In the genomic region with DNA sequence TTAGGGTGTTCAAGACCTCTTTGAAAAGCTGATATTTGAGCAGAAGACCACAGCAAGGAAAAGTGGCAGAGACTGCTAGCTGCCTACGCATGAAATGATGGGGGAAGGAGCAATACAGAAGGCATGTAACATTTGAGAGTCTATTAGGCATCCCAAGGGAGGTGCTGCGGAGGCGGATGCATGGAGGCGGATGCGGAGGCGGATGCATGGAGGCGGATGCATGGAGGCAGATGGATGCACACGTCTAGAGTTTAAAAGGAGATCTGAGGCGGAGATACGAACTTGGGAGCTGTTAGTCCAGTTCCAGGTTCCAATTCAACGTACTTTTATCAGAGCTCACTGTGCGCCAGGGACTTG, we compare ENCODE assay signal across 8 cellular contexts. TPM values are rescaled to one million over a fixed set of nuclear protein-coding genes. Genes with fewer than 3 reads are reported as not detected.
DNase-seq lines count a peak whose midpoint lies in the region; ATAC-seq and TF ChIP-seq lines count a peak whose summit lies in the region.

No MANE protein-coding gene starts in this region.

- peaks cover 14 to 46% (median 33%) of the 10 kb centered on the region in 4 donors for H3K4me1 Mint-ChIP-seq in naive thymus-derived CD8-positive, alpha-beta T cell

- peak overlapping the region; percentile 95 to 99 (median 98) for H3K27ac Mint-ChIP-seq in naive thymus-derived CD8-positive, alpha-beta T cell

- H3K36me3 ChIP-seq in esophagus squamous epithelium (peaks cover 0 to 20% (median 0%) of the 10 kb centered on the region in 3 donors), uterus (no peaks in the 10 kb centered on the region)

- H3K4me1 ChIP-seq in esophagus squamous epithelium, result peaks cover 0 to 33% (median 6%) of the 10 kb centered on the region in 3 donors
- H3K4me1 ChIP-seq in uterus, result no peaks in the 10 kb centered on the region

- H3K27ac ChIP-seq in esophagus squamous epithelium, result peak overlapping the region; percentile 86 to 96 (median 92)
- H3K27ac ChIP-seq in uterus, result peak overlapping the region; percentile 92 to 93

- peaks cover 0 to 18% (median 3%) of the 10 kb centered on the region in 3 donors for H3K36me3 Mint-ChIP-seq in naive thymus-derived CD8-positive, alpha-beta T cell

- peaks cover 0 to 2% (median 0%) of the 10 kb centered on the region in 5 donors for H3K27me3 Mint-ChIP-seq in naive thymus-derived CD8-positive, alpha-beta T cell

- TF ChIP-seq CTCF in WI38 (IDR thresholded peaks at IDR 0.05; ENCODE audit: low read depth, low read length) (no peak), esophagus squamous epithelium (IDR thresholded peaks at IDR 0.05) (no peak), uterus (IDR thresholded peaks at IDR 0.05) (no peak)

- peak overlapping the region; percentile 88 to 99 (median 96) for H3K4me3 Mint-ChIP-seq in naive thymus-derived CD8-positive, alpha-beta T cell

- H3K27me3 ChIP-seq in esophagus squamous epithelium (no peaks in the 10 kb centered on the region), uterus (no peaks in the 10 kb centered on the region)

- no peaks in the 10 kb centered on the region for H3K9me3 Mint-ChIP-seq in naive thymus-derived CD8-positive, alpha-beta T cell

- WGBS in esophagus squamous epithelium, 2 donors, result 0 to 1% methylated on average over 12 of the region's 12 CpGs

- DNase-seq in DMS53 (lab: John Stamatoyannopoulos, UW) (peak; percentile 77), NCI-H128 (lab: John Stamatoyannopoulos, UW; ENCODE audit: unreplicated experiment) (peak; percentile 31), esophagus squamous epithelium (lab: John Stamatoyannopoulos, UW) (peak; percentile 15), uterus (peak; percentile 47 to 57), OCI-M2 (lab: John Stamatoyannopoulos, UW; ENCODE audit: unreplicated experiment) (no peak)
- DNase-seq in naive thymus-derived CD8-positive, alpha-beta T cell, result peak in 3 of 10 donors; percentile 13 to 29 (median 18)

- H3K9me3 ChIP-seq in esophagus squamous epithelium (no peaks in the 10 kb centered on the region), uterus (no peaks in the 10 kb centered on the region)

- peak; percentile 22 for ATAC-seq in GM21717 (IDR thresholded peaks at IDR 0.05; ENCODE audit: unreplicated experiment)
- ATAC-seq in naive thymus-derived CD8-positive, alpha-beta T cell, result peak; percentile 4 to 5

- H3K4me3 ChIP-seq in WI38 (ENCODE audit: low read depth, low read length) (peak overlapping the region; percentile 93), esophagus squamous epithelium (peak overlapping the region; percentile 79 to 90 (median 84)), uterus (peak overlapping the region; percentile 75 to 89)

- POLR2A ChIA-PET in naive thymus-derived CD8-positive, alpha-beta T cell (lab: Charles Lee), result interaction anchor here (0.7 to 4.2 kb wide), 14 partner anchors 16 to 408 kb away, joined by 3 to 21 read pairs (median 4); a partner anchor contains a TSS

- intact Hi-C loops in esophagus squamous epithelium (cut with DNase I), result no loop called here
- intact Hi-C loops in uterus (cut with DNase I; ENCODE audit: low total_unique reads), result no loop called here

- no peak for TF ChIP-seq POLR2A in esophagus squamous epithelium (IDR thresholded peaks at IDR 0.05)
- no peak for TF ChIP-seq POLR2A in uterus (IDR thresholded peaks at IDR 0.05)

RNA-seq across cellular contexts. Expression of a gene that starts 0.8 kb away (rescaled TPM):
- total RNA-seq in esophagus squamous epithelium, result 10 to 100 TPM in 3 of 4 donors, 1 to 10 TPM in 1; 7.2 to 23.8 (median 11.5) TPM
- 10 to 100 TPM; 18.9 to 24.2 TPM for total RNA-seq in naive thymus-derived CD8-positive, alpha-beta T cell
- 10 to 100 TPM in 2 of 3 donors, 1 to 10 TPM in 1; 8.0 to 12.7 (median 10.0) TPM for polyA plus RNA-seq in naive thymus-derived CD8-positive, alpha-beta T cell
- 10 to 100 TPM; 13.3 to 38.2 (median 20.1) TPM for total RNA-seq in uterus

RNA-seq across cellular contexts. Expression of a gene that starts 15.7 kb away (rescaled TPM):
- total RNA-seq in esophagus squamous epithelium (1 to 10 TPM; 2.1 to 4.6 (median 3.9) TPM), uterus (10 to 100 TPM in 1 of 4 donors, 1 to 10 TPM in 1, under 1 TPM in 1, not detected in 1; 0.51 to 16.4 (median 6.4) TPM)
- under 1 TPM; 0.70 to 0.77 TPM for total RNA-seq in naive thymus-derived CD8-positive, alpha-beta T cell
- not detected for polyA plus RNA-seq in naive thymus-derived CD8-positive, alpha-beta T cell
